23 cellular contexts compared by ENCODE assay signal in genomic region chr1:33110477-33110876, GRCh38.
"Had no signal": no experiment of that assay in that cellular context is flagged by ENCODE, and none has a peak within 500 bp of the region (broad histone marks: within the 10 kb centered on the region; RNA-seq: fewer than 3 reads in every experiment).

No MANE protein-coding gene starts in this region.

- FAIRE-seq: endothelial cell of umbilical vein, frontal cortex, islet of Langerhans, keratinocyte had no signal

- H3K27me3 Mint-ChIP-seq: naive thymus-derived CD8-positive, alpha-beta T cell had no signal

- DNase-seq: dermis blood vessel endothelial cell; dorsolateral prefrontal cortex; effector CD4-positive, alpha-beta T cell; effector memory CD4-positive, alpha-beta T cell; foreskin keratinocyte; heart left ventricle; hippocampal formation; left cardiac atrium; left lung; left ventricle myocardium superior; lower lobe of right lung; mesenchymal stem cell; mucosa of descending colon; naive B cell; naive thymus-derived CD8-positive, alpha-beta T cell had no signal

- H3K4me1 ChIP-seq: esophagus muscularis mucosa, foreskin keratinocyte, gastroesophageal sphincter, heart left ventricle, left lung, lower lobe of right lung had no signal

- H3K36me3 ChIP-seq: esophagus muscularis mucosa, left lung, lower lobe of right lung had no signal

- H3K27me3 ChIP-seq: dorsolateral prefrontal cortex, esophagus muscularis mucosa, foreskin keratinocyte, gastroesophageal sphincter, heart left ventricle, left lung had no signal

- H3K9me3 ChIP-seq: lower lobe of right lung had no signal

- H3K4me1 Mint-ChIP-seq: mesothelial cell of epicardium, naive B cell had no signal

- H3K4me3 Mint-ChIP-seq: mesothelial cell of epicardium; naive B cell; naive thymus-derived CD8-positive, alpha-beta T cell had no signal

- H3K4me3 ChIP-seq: coronary artery, dorsolateral prefrontal cortex, esophagus muscularis mucosa, gastroesophageal sphincter, heart left ventricle, left lung, lower lobe of right lung, mucosa of descending colon had no signal

- H3K27ac ChIP-seq: coronary artery, dorsolateral prefrontal cortex, esophagus muscularis mucosa, foreskin keratinocyte, gastroesophageal sphincter, heart left ventricle, left lung, lower lobe of right lung had no signal

- H3K27ac Mint-ChIP-seq: mesothelial cell of epicardium, naive B cell had no signal

- ATAC-seq: foreskin keratinocyte; gastroesophageal sphincter; heart left ventricle; left cardiac atrium; left lung; left ventricle myocardium superior; lower lobe of right lung; mucosa of descending colon; naive thymus-derived CD8-positive, alpha-beta T cell had no signal
